In the genomic region with DNA sequence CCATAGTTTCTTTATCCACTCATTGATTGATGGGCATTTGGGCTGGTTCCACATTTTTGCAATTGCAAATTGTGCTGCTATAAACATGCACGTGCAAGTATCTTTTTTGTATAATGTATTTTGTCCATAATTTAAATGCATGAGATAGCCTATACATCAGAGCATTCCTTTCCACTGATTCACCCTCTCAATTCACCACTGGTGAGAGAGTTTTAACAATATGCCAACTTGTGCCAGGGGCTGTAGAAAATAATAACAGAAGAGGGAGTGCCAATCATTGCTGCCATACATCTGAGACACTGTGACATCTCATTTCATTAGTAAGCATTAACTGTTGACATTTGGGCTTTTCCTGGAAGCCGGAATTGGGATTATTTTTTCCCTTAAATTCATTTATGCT, we compare ENCODE assay signal across 29 cellular contexts.
"Had no signal": no experiment of that assay in that cellular context is flagged by ENCODE, and none has a peak within 500 bp of the region (broad histone marks: within the 10 kb centered on the region; RNA-seq: fewer than 3 reads in every experiment).

No MANE protein-coding gene starts in this region.

- H3K36me3 ChIP-seq: adrenal gland, cardiac muscle cell, esophagus squamous epithelium, WERI-Rb-1 had no signal

- FAIRE-seq: frontal cortex had no signal

- H3K27me3 ChIP-seq: adrenal gland, body of pancreas, cardiac muscle cell, esophagus squamous epithelium had no signal

- DNase-seq: activated B cell treated with CpG ODN at 0.5 μM for 24 hours; activated CD4-positive, alpha-beta T cell treated with anti-CD3 and anti-CD28 coated beads for 48 hours; activated CD4-positive, alpha-beta T cell treated with anti-CD3 and anti-CD28 coated beads, Interleukin-2, amount 50 U/mL, for 1 hour; activated CD4-positive, alpha-beta T cell treated with anti-CD3 and anti-CD28 coated beads, Interleukin-2, amount 50 U/mL, for 48 hours; activated CD8-positive, alpha-beta memory T cell treated with anti-CD3 and anti-CD28 coated beads for 24 hours; activated CD8-positive, alpha-beta T cell treated with anti-CD3 and anti-CD28 coated beads for 36 hours; activated effector memory CD4-positive, alpha-beta T cell treated with anti-CD3 and anti-CD28 coated beads, Interleukin-2, amount 50 U/mL, for 16 hours; activated naive CD4-positive, alpha-beta T cell treated with anti-CD3 and anti-CD28 coated beads for 36 hours; activated naive CD8-positive, alpha-beta T cell treated with anti-CD3 and anti-CD28 coated beads for 36 hours; activated naive CD8-positive, alpha-beta T cell treated with anti-CD3 and anti-CD28 coated beads, Interleukin-2, amount 50 U/mL, for 24 hours; activated T-cell treated with anti-CD3 and anti-CD28 coated beads, Interleukin-2, amount 50 U/mL, for 1 hour; activated T-cell treated with anti-CD3 and anti-CD28 coated beads, Interleukin-2, amount 50 U/mL, for 48 hours; adrenal gland; amygdala; aorta; body of pancreas; central memory CD4-positive, alpha-beta T cell; dermis blood vessel endothelial cell; effector CD4-positive, alpha-beta T cell; effector memory CD8-positive, alpha-beta T cell; esophagus squamous epithelium; head of caudate nucleus; T-helper 1 cell; T-helper 17 cell; T1000; WERI-Rb-1 had no signal

- H3K4me3 ChIP-seq: adrenal gland, body of pancreas, cardiac muscle cell, coronary artery, esophagus squamous epithelium had no signal
